Comparison of ENCODE assay signal across 20 cellular contexts in genomic region chr12:14963520-14963919, GRCh38. TPM values are rescaled to one million over a fixed set of nuclear protein-coding genes. Genes with fewer than 3 reads are reported as not detected.
A peak's percentile ranks its signal among the peaks of the same experiment; 100 is the strongest.
DNase-seq lines count a peak whose midpoint lies in the region; ATAC-seq, FAIRE-seq and TF ChIP-seq lines count a peak whose summit lies in the region.
"Had no signal": no experiment of that assay in that cellular context is flagged by ENCODE, and none has a peak within 500 bp of the region (broad histone marks: within the 10 kb centered on the region; RNA-seq: fewer than 3 reads in every experiment).

No MANE protein-coding gene starts in this region.

- H3K27me3 ChIP-seq in heart right ventricle (no peaks in the 10 kb centered on the region), bronchial epithelial cell (ENCODE audit: control insufficient read depth, insufficient read depth, low read length) (no peaks in the 10 kb centered on the region), prostate gland (replicated peaks; ENCODE audit: insufficient read depth) (no peaks in the 10 kb centered on the region)
- H3K27me3 ChIP-seq: right atrium auricular region, tibial nerve had no signal

- FAIRE-seq in bronchial epithelial cell (lab: Jason Lieb, UNC) = peak; percentile 50
- FAIRE-seq: HTR-8/SVneo had no signal

- H3K27ac ChIP-seq in heart right ventricle (peak overlapping the region in 6 of 10 donors; percentile 13 to 95 (median 86)), OCI-LY7 (ENCODE audit: low read depth, low read length, poor library complexity, severe bottlenecking) (peak overlapping the region; percentile 97), prostate gland (no peak overlapping the region)

- ATAC-seq in heart right ventricle (no peak), Right ventricle myocardium inferior (no peak), GM18907 (IDR thresholded peaks at IDR 0.05; ENCODE audit: unreplicated experiment) (no peak)

- POLR2A ChIA-PET in OCI-LY7 (lab: Charles Lee) = interaction anchor here (0.6 to 5.0 kb wide), 7 partner anchors 9 to 545 kb away, joined by 3 to 36 read pairs (median 3); partner anchors contain the start of gene PDE6H

- no peak for TF ChIP-seq CTCF in heart right ventricle (IDR thresholded peaks at IDR 0.05)
- TF ChIP-seq CTCF in OCI-LY7 (conservative IDR thresholded peaks at IDR 0.05; ENCODE audit: low read length) = no peak
- no peak for TF ChIP-seq CTCF in bronchial epithelial cell (IDR thresholded peaks at IDR 0.05; ENCODE audit: insufficient read depth, low read length, severe bottlenecking)
- no peak for TF ChIP-seq CTCF in prostate gland (IDR thresholded peaks at IDR 0.05)

- H3K4me3 ChIP-seq in heart right ventricle (no peak overlapping the region), OCI-LY7 (ENCODE audit: low read depth, low read length, poor library complexity, severe bottlenecking) (peak overlapping the region; percentile 72), bronchial epithelial cell (ENCODE audit: low read depth, low read length) (no peak overlapping the region), prostate gland (no peak overlapping the region)
- H3K4me3 ChIP-seq: right atrium auricular region, tibial nerve had no signal

- intact Hi-C loops in heart right ventricle (cut with DNase I) (no loop called here), Right ventricle myocardium inferior (cut with DNase I) (loop anchor here (5.0 to 10.0 kb wide), 2 partner anchors 56 to 119 kb away; partner anchors contain the start of gene ART4), OCI-LY7 (cut with micrococcal nuclease; ENCODE audit: unreplicated experiment) (loop anchor here (5.0 to 10.0 kb wide), 2 partner anchors 349 to 806 kb away; no protein-coding TSS in a partner anchor), prostate gland (cut with DNase I) (no loop called here)

- TF ChIP-seq POLR2A in prostate gland (IDR thresholded peaks at IDR 0.05) = no peak

- H3K9me3 ChIP-seq in heart right ventricle (no peaks in the 10 kb centered on the region), OCI-LY7 (ENCODE audit: low read length) (no peaks in the 10 kb centered on the region), prostate gland (no peaks in the 10 kb centered on the region)
- H3K9me3 ChIP-seq: right atrium auricular region, tibial nerve had no signal

- no TSS peak for BruUV-seq in OCI-LY7 (replicated peaks; lab: Mats Ljungman, UMichigan)

- peak overlapping the region; percentile 94 for H3K4me2 ChIP-seq in OCI-LY7 (ENCODE audit: low read length)

- peaks cover 0 to 59% (median 32%) of the 10 kb centered on the region in 9 donors for H3K4me1 ChIP-seq in heart right ventricle
- H3K4me1 ChIP-seq in OCI-LY7 (ENCODE audit: insufficient read depth, low read length, poor library complexity, severe bottlenecking) = peaks cover 26% of the 10 kb centered on the region
- H3K4me1 ChIP-seq in prostate gland (replicated peaks) = peaks cover 2% of the 10 kb centered on the region

- H2AFZ ChIP-seq in OCI-LY7 (ENCODE audit: low read length) = peak overlapping the region; percentile 87; the same call in 1 of the 2 replicates

- WGBS in heart right ventricle, 2 donors = 93 to 95% methylated on average over 7 of the region's 7 CpGs
- WGBS in prostate gland = 91% methylated on average over 7 of the region's 7 CpGs

- peaks cover 13% of the 10 kb centered on the region; the same call in 1 of the 2 replicates for H4K20me1 ChIP-seq in OCI-LY7 (ENCODE audit: insufficient read depth, low read length)

- peaks cover 29% of the 10 kb centered on the region for H3K79me2 ChIP-seq in OCI-LY7 (ENCODE audit: insufficient read depth, low read depth, low read length)

- CTCF ChIA-PET in OCI-LY7 (lab: Charles Lee; ENCODE audit: unreplicated experiment) = no interaction called here

- H3K9me2 ChIP-seq in OCI-LY7 (ENCODE audit: insufficient read depth, low read length) = no peaks in the 10 kb centered on the region

- H3K36me3 ChIP-seq in heart right ventricle (no peaks in the 10 kb centered on the region), OCI-LY7 (ENCODE audit: insufficient read depth, low read length) (peaks cover 18% of the 10 kb centered on the region), bronchial epithelial cell (ENCODE audit: control insufficient read depth, insufficient read depth, low read length) (no peaks in the 10 kb centered on the region), prostate gland (no peaks in the 10 kb centered on the region)
- H3K36me3 ChIP-seq: right atrium auricular region, tibial nerve had no signal

- DNase-seq in heart right ventricle (no peak), Right ventricle myocardium inferior (ENCODE audit: missing footprints) (no peak), OCI-LY7 (ENCODE audit: low spot score) (no peak), bronchial epithelial cell (ENCODE audit: low read depth) (no peak), T1000 (lab: John Stamatoyannopoulos, UW) (no peak), midbrain (lab: John Stamatoyannopoulos, UW) (no peak), prostate gland (ENCODE audit: low spot score) (no peak)
- DNase-seq: activated CD8-positive, alpha-beta memory T cell treated with anti-CD3 and anti-CD28 coated beads for 24 hours; cerebellar nuclear complex; DMS79; foreskin melanocyte; H7; stimulated activated CD4-positive, alpha-beta T cell treated with anti-CD3 and anti-CD28 coated beads, Interleukin-2, amount 100 ng/mL, for 24 hours had no signal

RNA-seq across cellular contexts. Expression of gene ARHGDIB, which starts 2.1 kb away (rescaled TPM):
- total RNA-seq in heart right ventricle = 100 to 1,000 TPM in 1 of 10 donors, 10 to 100 TPM in 9; 28.1 to 150 (median 37.9) TPM
- 100 to 1,000 TPM; 114 to 144 TPM for polyA plus RNA-seq in heart right ventricle
- total RNA-seq in Right ventricle myocardium inferior = 72.1 TPM
- 569 and 729 TPM in 2 replicates for total RNA-seq in OCI-LY7 (2014; rRNA removed; shearing (Covaris generic))
- total RNA-seq in OCI-LY7 (2022) = 737 and 762 TPM in 2 replicates
- 0.53 and 1.2 TPM in 2 replicates for total RNA-seq in bronchial epithelial cell
- 10 to 100 TPM; 40.2 to 65.9 TPM for total RNA-seq in prostate gland

RNA-seq across cellular contexts. Expression of gene PDE6H, which starts 9.3 kb away (rescaled TPM):
- not detected for total RNA-seq in heart right ventricle
- not detected for polyA plus RNA-seq in heart right ventricle
- total RNA-seq in Right ventricle myocardium inferior = not detected
- not detected in 2 replicates for total RNA-seq in OCI-LY7 (2014; rRNA removed; shearing (Covaris generic))
- not detected in 2 replicates for total RNA-seq in OCI-LY7 (2022)
- total RNA-seq in bronchial epithelial cell = not detected in 2 replicates
- not detected for total RNA-seq in prostate gland
- total RNA-seq: H7, lung microvascular endothelial cell, neural crest cell, right atrium auricular region, tibial nerve had no signal
- polyA plus RNA-seq: adipose tissue had no signal

RNA-seq across cellular contexts. Expression of gene ERP27, which starts 25.2 kb away (rescaled TPM):
- total RNA-seq in heart right ventricle (under 1 TPM in 8 of 10 donors, not detected in 2; 0.14 to 0.79 (median 0.28) TPM), Right ventricle myocardium inferior (0.19 TPM), OCI-LY7 (2022) (1.7 and 3.3 TPM in 2 replicates), bronchial epithelial cell (not detected in 2 replicates), prostate gland (1 to 10 TPM in 1 of 2 donors, under 1 TPM in 1; 0.57 to 2.3 TPM)
- under 1 TPM; 0.20 to 0.44 TPM for polyA plus RNA-seq in heart right ventricle
- total RNA-seq in OCI-LY7 (2014; rRNA removed; shearing (Covaris generic)) = 1.8 and 1.9 TPM in 2 replicates
- total RNA-seq: H7, lung microvascular endothelial cell, neural crest cell, tibial nerve had no signal

Comparison
In these comparisons a context has a peak if more than half of its experiments do, and no peak if none do; other contexts are left out.
1. intact Hi-C loops: an anchor here in Right ventricle myocardium inferior (5.0 to 10.0 kb wide) and OCI-LY7 (5.0 to 10.0 kb wide); none called in heart right ventricle and prostate gland.
2. H3K27ac ChIP-seq: peak in heart right ventricle (6 of 10) and OCI-LY7 (single experiment); none in prostate gland (0 of 2).
3. RNA of gene ARHGDIB, which starts 2.1 kb away (total RNA-seq): 569 to 762 TPM in OCI-LY7, 72.1 TPM in Right ventricle myocardium inferior (single experiment), 40.2 to 65.9 TPM in prostate gland and 28.1 to 150 TPM in heart right ventricle; 0.53 to 1.2 TPM in bronchial epithelial cell; every median in the first group is over 10 times any median in the second.